8 cellular contexts compared by ENCODE assay signal in genomic region chr3:9500108-9501050, GRCh38. TPM values are rescaled to one million over a fixed set of nuclear protein-coding genes. Genes with fewer than 3 reads are reported as not detected.
DNase-seq lines count a peak whose midpoint lies in the region; ATAC-seq and FAIRE-seq lines count a peak whose summit lies in the region.

No MANE protein-coding gene starts in this region.

- H3K9me3 Mint-ChIP-seq in activated CD4-positive, alpha-beta T cell treated with anti-CD3 and anti-CD28 coated beads, Interleukin-2, amount 10 ng/mL, durations not matched to agents 7 days and 5 days = no peaks in the 10 kb centered on the region
- no peaks in the 10 kb centered on the region for H3K9me3 Mint-ChIP-seq in stimulated activated memory B cell treated with anti-CD40 and anti-IgM and Interleukin-4, amounts not matched to agents 10 μg/mL and 1 μg/mL and 100 μg/mL, for 72 hours

- WGBS in mesodermal cell (ENCODE audit: insufficient coverage in 2 of 2), 2 experiments = 2 to 4% methylated on average over 19 to 26 of the region's 39 CpGs

- no peak overlapping the region for H3K27ac Mint-ChIP-seq in activated CD4-positive, alpha-beta T cell treated with anti-CD3 and anti-CD28 coated beads, Interleukin-2, amount 10 ng/mL, durations not matched to agents 7 days and 5 days
- H3K27ac Mint-ChIP-seq in stimulated activated memory B cell treated with anti-CD40 and anti-IgM and Interleukin-4, amounts not matched to agents 10 μg/mL and 1 μg/mL and 100 μg/mL, for 72 hours = peak overlapping the region; percentile 11

- H3K9me3 ChIP-seq in mesodermal cell (ENCODE audit: control insufficient read depth, low read length) = no peaks in the 10 kb centered on the region

- CTCF ChIA-PET in activated CD4-positive, alpha-beta T cell treated with anti-CD3 and anti-CD28 coated beads, Interleukin-2, amount 10 ng/mL, durations not matched to agents 7 days and 5 days (lab: Charles Lee) = interaction anchor here (0.6 kb wide), 3 partner anchors 24 to 1889 kb away, joined by 3 read pairs; no protein-coding TSS in a partner anchor

- H3K4me3 ChIP-seq in mesodermal cell (ENCODE audit: extremely low read depth, insufficient read depth, low read length, poor library complexity, severe bottlenecking) = peak overlapping the region; percentile 19

- no peak for FAIRE-seq in RCC 7860 (lab: Jason Lieb, UNC)

- POLR2A ChIA-PET in activated CD4-positive, alpha-beta T cell treated with anti-CD3 and anti-CD28 coated beads, Interleukin-2, amount 10 ng/mL, durations not matched to agents 7 days and 5 days (lab: Charles Lee) = no interaction called here

- H3K4me1 ChIP-seq in mesodermal cell (ENCODE audit: control insufficient read depth, insufficient read depth, low read length, poor library complexity, severe bottlenecking) = peaks cover 13% of the 10 kb centered on the region

- no peak overlapping the region for H3K27ac ChIP-seq in mesodermal cell (ENCODE audit: low read depth, low read length, severe bottlenecking)

- no peak overlapping the region for H3K4me3 Mint-ChIP-seq in activated CD4-positive, alpha-beta T cell treated with anti-CD3 and anti-CD28 coated beads, Interleukin-2, amount 10 ng/mL, durations not matched to agents 7 days and 5 days
- no peak overlapping the region for H3K4me3 Mint-ChIP-seq in stimulated activated memory B cell treated with anti-CD40 and anti-IgM and Interleukin-4, amounts not matched to agents 10 μg/mL and 1 μg/mL and 100 μg/mL, for 72 hours

- H3K36me3 Mint-ChIP-seq in activated CD4-positive, alpha-beta T cell treated with anti-CD3 and anti-CD28 coated beads, Interleukin-2, amount 10 ng/mL, durations not matched to agents 7 days and 5 days (ENCODE audit: low read depth) = no peaks in the 10 kb centered on the region
- H3K36me3 Mint-ChIP-seq in stimulated activated memory B cell treated with anti-CD40 and anti-IgM and Interleukin-4, amounts not matched to agents 10 μg/mL and 1 μg/mL and 100 μg/mL, for 72 hours = no peaks in the 10 kb centered on the region

- no peaks in the 10 kb centered on the region for H3K4me1 Mint-ChIP-seq in activated CD4-positive, alpha-beta T cell treated with anti-CD3 and anti-CD28 coated beads, Interleukin-2, amount 10 ng/mL, durations not matched to agents 7 days and 5 days
- H3K4me1 Mint-ChIP-seq in stimulated activated memory B cell treated with anti-CD40 and anti-IgM and Interleukin-4, amounts not matched to agents 10 μg/mL and 1 μg/mL and 100 μg/mL, for 72 hours = peaks cover 40% of the 10 kb centered on the region

- H3K27me3 Mint-ChIP-seq in activated CD4-positive, alpha-beta T cell treated with anti-CD3 and anti-CD28 coated beads, Interleukin-2, amount 10 ng/mL, durations not matched to agents 7 days and 5 days = peaks cover 19% of the 10 kb centered on the region
- H3K27me3 Mint-ChIP-seq in stimulated activated memory B cell treated with anti-CD40 and anti-IgM and Interleukin-4, amounts not matched to agents 10 μg/mL and 1 μg/mL and 100 μg/mL, for 72 hours = peaks cover 37% of the 10 kb centered on the region

- DNase-seq in NCI-H748 (lab: John Stamatoyannopoulos, UW; ENCODE audit: unreplicated experiment) (peak; percentile 51), NCI-H748 treated with DMSO at 0.1 percent for 48 hours (lab: John Stamatoyannopoulos, UW) (no peak), M059J (ENCODE audit: low read depth) (peak; percentile 14), RCC 7860 (ENCODE audit: low spot score) (no peak)
- peak; percentile 73 for DNase-seq in activated CD4-positive, alpha-beta T cell treated with anti-CD3 and anti-CD28 coated beads, Interleukin-2, amount 10 ng/mL, durations not matched to agents 7 days and 5 days
- peak; percentile 45 for DNase-seq in effector CD8-positive, alpha-beta T cell (lab: John Stamatoyannopoulos, UW)

- no peaks in the 10 kb centered on the region for H3K36me3 ChIP-seq in mesodermal cell (ENCODE audit: control insufficient read depth, insufficient read depth, low read length)

- ATAC-seq in stimulated activated memory B cell treated with anti-CD40 and anti-IgM and Interleukin-4, amounts not matched to agents 10 μg/mL and 1 μg/mL and 100 μg/mL, for 72 hours = peak; percentile 69

RNA-seq across cellular contexts. Expression of gene LHFPL4, which starts 53.2 kb away (rescaled TPM):
- 0.05 TPM in 1 of 2 replicates, not detected in the other for total RNA-seq in M059J (2014; rRNA removed; shearing (Covaris generic))
- not detected for total RNA-seq in activated CD4-positive, alpha-beta T cell treated with anti-CD3 and anti-CD28 coated beads, Interleukin-2, amount 10 ng/mL, durations not matched to agents 7 days and 5 days
- polyA plus RNA-seq in mesodermal cell (2013, experiment 1 of 2) = 0.22 TPM
- polyA plus RNA-seq in mesodermal cell (2013, experiment 2 of 2) = not detected

Comparison
In these comparisons a context has a peak if more than half of its experiments do, and no peak if none do; other contexts are left out.
1. DNase-seq: peak in NCI-H748 (single experiment), M059J (single experiment), activated CD4-positive, alpha-beta T cell treated with anti-CD3 and anti-CD28 coated beads, Interleukin-2, amount 10 ng/mL, durations not matched to agents 7 days and 5 days (single experiment) and effector CD8-positive, alpha-beta T cell (single experiment); none in NCI-H748 treated with DMSO at 0.1 percent for 48 hours (single experiment) and RCC 7860 (single experiment).